30 cellular contexts compared by ENCODE assay signal in genomic region chr6:67897998-67898607, GRCh38.
A peak's percentile ranks its signal among the peaks of the same experiment; 100 is the strongest.
DNase-seq lines count a peak whose midpoint lies in the region; TF ChIP-seq lines count a peak whose summit lies in the region.
"Had no signal": no experiment of that assay in that cellular context is flagged by ENCODE, and none has a peak within 500 bp of the region (broad histone marks: within the 10 kb centered on the region; RNA-seq: fewer than 3 reads in every experiment).

No MANE protein-coding gene starts in this region.

- no peak overlapping the region for H3K27ac Mint-ChIP-seq in osteocyte (ENCODE audit: unreplicated experiment)
- H3K27ac Mint-ChIP-seq: activated CD4-positive, alpha-beta T cell treated with anti-CD3 and anti-CD28 coated beads, Interleukin-2, amount 10 ng/mL, durations not matched to agents 7 days and 5 days; activated naive CD8-positive, alpha-beta T cell treated with anti-CD3 and anti-CD28 coated beads for 36 hours; activated T-cell treated with anti-CD3 and anti-CD28 coated beads, Interleukin-2, amount 50 U/mL, for 24 hours; immature natural killer cell; nephron progenitor cell had no signal

- peaks cover 6% of the 10 kb centered on the region for H3K9me3 Mint-ChIP-seq in osteocyte (ENCODE audit: unreplicated experiment)

- TF ChIP-seq POLR2A in NB4 (IDR thresholded peaks at IDR 0.05; ENCODE audit: extremely low read depth, insufficient read length), result no peak

- H3K36me3 Mint-ChIP-seq in osteocyte (ENCODE audit: unreplicated experiment), result no peaks in the 10 kb centered on the region
- H3K36me3 Mint-ChIP-seq: activated naive CD8-positive, alpha-beta T cell treated with anti-CD3 and anti-CD28 coated beads for 36 hours; CD14-positive monocyte; immature natural killer cell had no signal

- peaks cover 7% of the 10 kb centered on the region for H3K4me1 Mint-ChIP-seq in osteocyte (ENCODE audit: unreplicated experiment)
- H3K4me1 Mint-ChIP-seq: activated CD4-positive, alpha-beta T cell treated with anti-CD3 and anti-CD28 coated beads, Interleukin-2, amount 10 ng/mL, durations not matched to agents 7 days and 5 days; activated naive CD8-positive, alpha-beta T cell treated with anti-CD3 and anti-CD28 coated beads for 36 hours; immature natural killer cell; nephron progenitor cell had no signal

- no peaks in the 10 kb centered on the region for H3K27me3 Mint-ChIP-seq in osteocyte (ENCODE audit: unreplicated experiment)
- H3K27me3 Mint-ChIP-seq: activated CD4-positive, alpha-beta T cell treated with anti-CD3 and anti-CD28 coated beads, Interleukin-2, amount 10 ng/mL, durations not matched to agents 7 days and 5 days; activated naive CD8-positive, alpha-beta T cell treated with anti-CD3 and anti-CD28 coated beads for 36 hours; activated T-cell treated with anti-CD3 and anti-CD28 coated beads, Interleukin-2, amount 50 U/mL, for 24 hours had no signal

- no peaks in the 10 kb centered on the region for H3K27me3 ChIP-seq in HL-60 (ENCODE audit: insufficient read depth, poor library complexity, severe bottlenecking)
- H3K27me3 ChIP-seq: cardiac muscle cell, pancreas, transverse colon had no signal

- no peaks in the 10 kb centered on the region for H3K36me3 ChIP-seq in SK-N-MC (ENCODE audit: insufficient read depth, low read length)
- H3K36me3 ChIP-seq: cardiac muscle cell, HAP-1, pancreas, transverse colon had no signal

- TF ChIP-seq CTCF in HL-60 (IDR thresholded peaks at IDR 0.05; ENCODE audit: insufficient read depth, low read length) (no peak), NB4 (IDR thresholded peaks at IDR 0.05; ENCODE audit: low read depth, low read length) (no peak), osteocyte (IDR thresholded peaks at IDR 0.05) (no peak)

- H3K9ac ChIP-seq in SK-N-MC (ENCODE audit: insufficient read length), result peak overlapping the region; percentile 7

- H3K4me3 Mint-ChIP-seq in osteocyte (ENCODE audit: unreplicated experiment), result no peak overlapping the region
- H3K4me3 Mint-ChIP-seq: activated CD4-positive, alpha-beta T cell treated with anti-CD3 and anti-CD28 coated beads, Interleukin-2, amount 10 ng/mL, durations not matched to agents 7 days and 5 days; activated naive CD8-positive, alpha-beta T cell treated with anti-CD3 and anti-CD28 coated beads for 36 hours; activated T-cell treated with anti-CD3 and anti-CD28 coated beads, Interleukin-2, amount 50 U/mL, for 24 hours; immature natural killer cell; nephron progenitor cell had no signal

- no peak overlapping the region for H3K4me3 ChIP-seq in HL-60 (replicated peaks; ENCODE audit: insufficient read depth, low read length)
- H3K4me3 ChIP-seq in NB4 (ENCODE audit: low read depth, low read length), result no peak overlapping the region
- no peak overlapping the region for H3K4me3 ChIP-seq in SK-N-MC
- H3K4me3 ChIP-seq: cardiac muscle cell, HAP-1, pancreas, transverse colon had no signal

- H3K9me3 ChIP-seq in SK-N-MC (ENCODE audit: low read depth, low read length), result no peaks in the 10 kb centered on the region
- H3K9me3 ChIP-seq: HAP-1, pancreas had no signal

- 0 out of 2 replicates have a peak overlapping the region, but pooled peaks have one; percentile 12 for H3K27ac ChIP-seq in HL-60 (replicated peaks)
- H3K27ac ChIP-seq in SK-N-MC, result no peak overlapping the region
- H3K27ac ChIP-seq: cardiac muscle cell, epithelial cell of prostate, pancreas, transverse colon had no signal

- peak; percentile 38 to 52 for DNase-seq in HL-60 (ENCODE audit: low read depth in 1 of 2, low spot score in 1 of 2)
- peak; percentile 7 for DNase-seq in NB4 (ENCODE audit: low read depth)
- DNase-seq in SK-N-MC (ENCODE audit: low read depth, low spot score), result no peak
- no peak for DNase-seq in SK-N-DZ (ENCODE audit: low spot score)
- no peak for DNase-seq in activated CD4-positive, alpha-beta T cell treated with anti-CD3 and anti-CD28 coated beads for 4 hours
- no peak for DNase-seq in osteocyte (ENCODE audit: extremely low spot score, unreplicated experiment)
- no peak for DNase-seq in mesenteric fat pad (ENCODE audit: low spot score)
- DNase-seq: activated CD4-positive, alpha-beta T cell treated with anti-CD3 and anti-CD28 coated beads, Interleukin-2, amount 10 ng/mL, durations not matched to agents 7 days and 5 days; activated gamma-delta T cell; activated naive CD8-positive, alpha-beta T cell treated with anti-CD3 and anti-CD28 coated beads for 36 hours; activated T-cell treated with anti-CD3 and anti-CD28 coated beads, Interleukin-2, amount 50 U/mL, for 24 hours; aorta; Calu3; DND-41; immature natural killer cell; left colon; mammary epithelial cell; NCI-H1930; NCI-H524; nephron progenitor cell; NK-92 treated with Interleukin-12 subunit alpha and Interleukin-12 subunit beta, amount 100 ng/mL, for 24 hours; pancreas; RPMI8226; stimulated activated CD4-positive, alpha-beta T cell treated with anti-CD3 and anti-CD28 coated beads, Interleukin-15, amount 100 ng/mL, for 24 hours; stimulated activated CD4-positive, alpha-beta T cell treated with anti-CD3 and anti-CD28 coated beads, Interleukin-4, amount 100 ng/mL, for 4 hours; transverse colon had no signal

Comparison
In these comparisons a context has a peak if more than half of its experiments do, and no peak if none do; other contexts are left out.
1. DNase-seq: peak in HL-60 (2 of 2) and NB4 (single experiment); none in SK-N-MC (single experiment), SK-N-DZ (single experiment), activated CD4-positive, alpha-beta T cell treated with anti-CD3 and anti-CD28 coated beads for 4 hours (0 of 2), osteocyte (single experiment) and mesenteric fat pad (single experiment).